In genomic region chr13:71540098-71540497, GRCh38 we compare ENCODE assay signal across 1 cellular context.
TF ChIP-seq lines count a peak whose summit lies in the region.

No MANE protein-coding gene starts in this region.

TF ChIP-seq in HepG2, 621 proteins besides CTCF, POLR2A, EP300 and RAD21 (continued from another document):
- TF ChIP-seq MAFK (conservative IDR thresholded peaks at IDR 0.05 in 1 of 2, IDR thresholded peaks at IDR 0.05 in 1 of 2; ENCODE audit: low read length in 2 of 2), result peak in 1 of 2 experiments; percentile 70; a peak in 2 of 4 replicates
